ENCODE assay signal across 10 cellular contexts in the genomic region with DNA sequence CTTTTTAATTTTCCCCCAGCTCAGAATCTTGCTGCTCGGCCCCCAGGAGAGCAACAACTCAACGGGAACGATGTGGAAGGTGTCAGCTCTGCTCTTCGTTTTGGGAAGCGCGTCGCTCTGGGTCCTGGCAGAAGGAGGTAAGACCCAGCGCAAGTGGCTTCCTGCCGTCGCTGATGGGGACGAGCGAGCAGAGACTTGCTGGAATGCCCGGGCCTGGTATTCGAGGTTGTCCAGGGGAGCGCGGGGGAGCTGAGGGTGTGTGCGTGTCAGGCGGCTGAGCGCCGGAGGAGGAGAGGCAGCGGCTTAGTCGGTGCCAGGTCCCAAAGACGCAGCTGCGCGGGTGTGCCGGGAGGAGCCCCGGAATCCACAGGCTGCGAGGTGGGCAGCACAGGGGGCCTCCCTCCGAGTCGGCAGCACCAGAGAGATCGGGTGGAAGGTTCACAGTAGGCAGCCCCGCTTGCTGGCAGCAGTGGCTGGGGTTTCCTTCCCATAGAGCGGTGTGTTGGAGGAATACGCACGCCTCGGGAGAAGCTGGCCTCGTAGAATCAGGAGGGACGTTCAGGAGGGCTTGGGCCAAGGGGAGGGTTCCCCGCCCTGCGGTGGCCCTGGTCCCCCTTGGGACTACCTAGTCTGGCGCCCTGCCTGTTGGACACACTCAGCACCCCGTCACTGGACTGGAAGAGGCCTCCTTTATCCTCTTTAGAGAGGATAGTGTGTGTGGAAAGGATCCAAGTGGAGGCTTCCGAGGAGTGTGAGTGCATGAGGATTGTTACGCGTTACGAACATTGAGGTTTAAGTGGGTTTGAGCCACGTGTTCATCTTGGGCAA. TPM values are rescaled to one million over a fixed set of nuclear protein-coding genes. Genes with fewer than 3 reads are reported as not detected.
DNase-seq lines count a peak whose midpoint lies in the region; ATAC-seq, FAIRE-seq and TF ChIP-seq lines count a peak whose summit lies in the region.
"Had no signal": no experiment of that assay in that cellular context is flagged by ENCODE, and none has a peak within 500 bp of the region (broad histone marks: within the 10 kb centered on the region; RNA-seq: fewer than 3 reads in every experiment).

No MANE protein-coding gene starts in this region.

- no peak overlapping the region for H3K27ac Mint-ChIP-seq in activated CD8-positive, alpha-beta memory T cell treated with anti-CD3 and anti-CD28 coated beads, Interleukin-2, amount 10 ng/mL, durations not matched to agents 7 days and 5 days

- H3K27me3 Mint-ChIP-seq in activated CD8-positive, alpha-beta memory T cell treated with anti-CD3 and anti-CD28 coated beads, Interleukin-2, amount 10 ng/mL, durations not matched to agents 7 days and 5 days, result peaks cover 58% of the 10 kb centered on the region

- peak overlapping the region; percentile 67 for H3K4me3 ChIP-seq in HEK293 (ENCODE audit: low read depth, low read length)
- H3K4me3 ChIP-seq in bronchial epithelial cell (ENCODE audit: low read depth, low read length), result peak overlapping the region; percentile 59
- peak overlapping the region; percentile 48 for H3K4me3 ChIP-seq in skeletal muscle satellite cell (ENCODE audit: low read length)

- CTCF ChIA-PET in HEK293 (lab: Yijun Ruan, JAX), result interaction anchor here (0.7 kb wide), 1 partner anchor 71 kb away, joined by 3 read pairs; no protein-coding TSS in a partner anchor
- CTCF ChIA-PET in activated CD8-positive, alpha-beta memory T cell treated with anti-CD3 and anti-CD28 coated beads, Interleukin-2, amount 10 ng/mL, durations not matched to agents 7 days and 5 days (lab: Charles Lee), result no interaction called here

- H3K36me3 ChIP-seq in HEK293 (ENCODE audit: control insufficient read depth in 2 of 2, insufficient read depth in 1 of 2, low read length in 2 of 2) (peaks cover 0 to 9% of the 10 kb centered on the region in 2 experiments; a peak in 2 of 3 replicates), bronchial epithelial cell (ENCODE audit: control insufficient read depth, insufficient read depth, low read length) (no peaks in the 10 kb centered on the region), skeletal muscle satellite cell (ENCODE audit: insufficient read depth, low read length) (no peaks in the 10 kb centered on the region)
- H3K36me3 ChIP-seq: adrenal gland had no signal

- H3K27me3 ChIP-seq in bronchial epithelial cell (ENCODE audit: control insufficient read depth, insufficient read depth, low read length), result no peaks in the 10 kb centered on the region
- no peaks in the 10 kb centered on the region for H3K27me3 ChIP-seq in skeletal muscle satellite cell (ENCODE audit: control insufficient read depth, insufficient read depth, low read length)

- peaks cover 4% of the 10 kb centered on the region for H3K4me1 ChIP-seq in HEK293 (ENCODE audit: control insufficient read depth, insufficient read depth, low read length)
- no peaks in the 10 kb centered on the region for H3K4me1 ChIP-seq in skeletal muscle satellite cell (ENCODE audit: control insufficient read depth, insufficient read depth, low read length)

- H3K36me3 Mint-ChIP-seq in activated CD8-positive, alpha-beta memory T cell treated with anti-CD3 and anti-CD28 coated beads, Interleukin-2, amount 10 ng/mL, durations not matched to agents 7 days and 5 days, result no peaks in the 10 kb centered on the region

- H3K27ac ChIP-seq in HEK293 (ENCODE audit: extremely low read depth, low read depth, low read length), result peak overlapping the region; percentile 61

- peak; percentile 66 for DNase-seq in bronchial epithelial cell (ENCODE audit: low read depth)
- peak; percentile 87 for DNase-seq in islet precursor cell
- DNase-seq in activated CD8-positive, alpha-beta memory T cell treated with anti-CD3 and anti-CD28 coated beads, Interleukin-2, amount 10 ng/mL, durations not matched to agents 7 days and 5 days, result no peak
- DNase-seq in DMS53 treated with DMSO at 0.1 percent for 48 hours (lab: John Stamatoyannopoulos, UW; ENCODE audit: unreplicated experiment), result no peak

- POLR2A ChIA-PET in HEK293 (lab: Yijun Ruan, JAX), result interaction anchor here (0.6 to 1.0 kb wide), 4 partner anchors 10 to 1580 kb away, joined by 3 to 4 read pairs (median 3); no protein-coding TSS in a partner anchor

- H3K9ac ChIP-seq in skeletal muscle satellite cell (ENCODE audit: low read depth, low read length), result peak overlapping the region; percentile 17

- H3K9me3 Mint-ChIP-seq in activated CD8-positive, alpha-beta memory T cell treated with anti-CD3 and anti-CD28 coated beads, Interleukin-2, amount 10 ng/mL, durations not matched to agents 7 days and 5 days (ENCODE audit: low read depth), result no peaks in the 10 kb centered on the region

- peak; percentile 68 for FAIRE-seq in bronchial epithelial cell (lab: Jason Lieb, UNC)

- H3K4me1 Mint-ChIP-seq in activated CD8-positive, alpha-beta memory T cell treated with anti-CD3 and anti-CD28 coated beads, Interleukin-2, amount 10 ng/mL, durations not matched to agents 7 days and 5 days, result no peaks in the 10 kb centered on the region

- no peak overlapping the region for H3K4me3 Mint-ChIP-seq in activated CD8-positive, alpha-beta memory T cell treated with anti-CD3 and anti-CD28 coated beads, Interleukin-2, amount 10 ng/mL, durations not matched to agents 7 days and 5 days

- peak overlapping the region; percentile 70 for H3K4me2 ChIP-seq in skeletal muscle satellite cell (ENCODE audit: low read length)

- H3K9me3 ChIP-seq in HEK293 (ENCODE audit: control insufficient read depth, insufficient read depth, low read depth, low read length) (no peaks in the 10 kb centered on the region), skeletal muscle satellite cell (replicated peaks; ENCODE audit: low read length) (no peaks in the 10 kb centered on the region)
- H3K9me3 ChIP-seq: adrenal gland had no signal

- no peak for ATAC-seq in HG03378 (IDR thresholded peaks at IDR 0.05; ENCODE audit: unreplicated experiment)
- ATAC-seq in activated CD8-positive, alpha-beta memory T cell treated with anti-CD3 and anti-CD28 coated beads, Interleukin-2, amount 10 ng/mL, durations not matched to agents 7 days and 5 days, result no peak
- ATAC-seq in HG02588 (IDR thresholded peaks at IDR 0.05; ENCODE audit: unreplicated experiment), result no peak
- ATAC-seq: Panc1 had no signal

- TF ChIP-seq CTCF in HEK293 (tag by site-specific recombination; IDR thresholded peaks at IDR 0.05), result no peak
- TF ChIP-seq CTCF in bronchial epithelial cell (IDR thresholded peaks at IDR 0.05; ENCODE audit: insufficient read depth, low read length, severe bottlenecking), result no peak

TF ChIP-seq in HEK293, 187 proteins besides CTCF, POLR2A, EP300 and RAD21 (continues in another document):
- no peak for TF ChIP-seq ZNF426 (tag by site-specific recombination; IDR thresholded peaks at IDR 0.05)
- peak; percentile 67; the same call in 1 of the 2 replicates for TF ChIP-seq ZFP37 (tag by site-specific recombination; IDR thresholded peaks at IDR 0.05)
- 0 out of 2 replicates have a peak, but pooled peaks have one; percentile 33 for TF ChIP-seq HIC1 (tag by site-specific recombination; IDR thresholded peaks at IDR 0.05)
- no peak for TF ChIP-seq ZNF571 (tag by site-specific recombination; IDR thresholded peaks at IDR 0.05)
- TF ChIP-seq ZNF341 (tag by site-specific recombination; IDR thresholded peaks at IDR 0.05; ENCODE audit: low read depth), result peak; percentile 57
- TF ChIP-seq ZNF362 (tag by site-specific recombination; IDR thresholded peaks at IDR 0.05), result no peak
- TF ChIP-seq HOXC10 (CRISPR knock-in tag; IDR thresholded peaks at IDR 0.05), result no peak
- TF ChIP-seq, protein P1, sequence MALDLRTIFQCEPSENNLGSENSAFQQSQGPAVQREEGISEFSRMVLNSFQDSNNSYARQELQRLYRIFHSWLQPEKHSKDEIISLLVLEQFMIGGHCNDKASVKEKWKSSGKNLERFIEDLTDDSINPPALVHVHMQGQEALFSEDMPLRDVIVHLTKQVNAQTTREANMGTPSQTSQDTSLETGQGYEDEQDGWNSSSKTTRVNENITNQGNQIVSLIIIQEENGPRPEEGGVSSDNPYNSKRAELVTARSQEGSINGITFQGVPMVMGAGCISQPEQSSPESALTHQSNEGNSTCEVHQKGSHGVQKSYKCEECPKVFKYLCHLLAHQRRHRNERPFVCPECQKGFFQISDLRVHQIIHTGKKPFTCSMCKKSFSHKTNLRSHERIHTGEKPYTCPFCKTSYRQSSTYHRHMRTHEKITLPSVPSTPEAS (tag by site-specific recombination; IDR thresholded peaks at IDR 0.05), result peak; percentile 50; the same call in 1 of the 2 replicates
- peak; percentile 60; the same call in 1 of the 2 replicates for TF ChIP-seq ZNF777 (tag by site-specific recombination; IDR thresholded peaks at IDR 0.05; ENCODE audit: borderline replicate concordance)
- no peak for TF ChIP-seq ZNF239 (tag by site-specific recombination; IDR thresholded peaks at IDR 0.05)

RNA-seq across cellular contexts. Expression of gene PDPN, which starts 0.5 kb away (rescaled TPM):
- total RNA-seq in bronchial epithelial cell, result 3.2 and 3.5 TPM in 2 replicates
- 0.76 and 1.7 TPM in 2 replicates for total RNA-seq in skeletal muscle satellite cell (2012; rRNA removed)
- total RNA-seq in activated CD8-positive, alpha-beta memory T cell treated with anti-CD3 and anti-CD28 coated beads, Interleukin-2, amount 10 ng/mL, durations not matched to agents 7 days and 5 days, result not detected

Comparison
In these comparisons a context has a peak if more than half of its experiments do, and no peak if none do; other contexts are left out.
1. DNase-seq: peak in bronchial epithelial cell (single experiment) and islet precursor cell (single experiment); none in activated CD8-positive, alpha-beta memory T cell treated with anti-CD3 and anti-CD28 coated beads, Interleukin-2, amount 10 ng/mL, durations not matched to agents 7 days and 5 days (single experiment) and DMS53 treated with DMSO at 0.1 percent for 48 hours (single experiment).
2. Peak in every context shown above with its lines, with median percentiles within 50 percentile points of each other: H3K4me3 ChIP-seq.